ENCODE assay signal across 9 cellular contexts in genomic region chr6:163260111-163260895, GRCh38.
A peak's percentile ranks its signal among the peaks of the same experiment; 100 is the strongest.
DNase-seq lines count a peak whose midpoint lies in the region; ATAC-seq and TF ChIP-seq lines count a peak whose summit lies in the region.
"Had no signal": no experiment of that assay in that cellular context is flagged by ENCODE, and none has a peak within 500 bp of the region (broad histone marks: within the 10 kb centered on the region; RNA-seq: fewer than 3 reads in every experiment).

No MANE protein-coding gene starts in this region.

- H3K9ac ChIP-seq in neural cell (ENCODE audit: low read length) = peak overlapping the region; percentile 52

- H3K4me1 ChIP-seq in BE2C = no peaks in the 10 kb centered on the region; the same call in 1 of the 2 replicates

- H3K9me2 ChIP-seq in neural cell (ENCODE audit: insufficient read depth, low read length) = no peaks in the 10 kb centered on the region

- no peaks in the 10 kb centered on the region for H3F3A ChIP-seq in neural cell (ENCODE audit: insufficient read depth, low read length, poor library complexity, severe bottlenecking)

- H2AFZ ChIP-seq in neural cell (ENCODE audit: low read depth, low read length) = peak overlapping the region; percentile 46

- no peak for TF ChIP-seq EP300 in neural cell (conservative IDR thresholded peaks at IDR 0.05; ENCODE audit: poor library complexity, severe bottlenecking)

- TF ChIP-seq RAD21 in neural cell (conservative IDR thresholded peaks at IDR 0.05) = no peak

- no peaks in the 10 kb centered on the region for H4K20me1 ChIP-seq in neural cell (ENCODE audit: insufficient read depth)

- H3K4me3 ChIP-seq in BE2C (ENCODE audit: low read depth, low read length) = peak overlapping the region; percentile 26
- H3K4me3 ChIP-seq in fibroblast of pulmonary artery (replicated peaks; ENCODE audit: low read depth, low read length) = peak overlapping the region; percentile 8
- peak overlapping the region; percentile 57 for H3K4me3 ChIP-seq in neural cell (ENCODE audit: low read length)

- H3K27me3 ChIP-seq in BE2C (no peaks in the 10 kb centered on the region), neural cell (ENCODE audit: insufficient read depth, low read depth, low read length) (no peaks in the 10 kb centered on the region)

- no peak for ATAC-seq in HG02852 (IDR thresholded peaks at IDR 0.05; ENCODE audit: unreplicated experiment)

- H3K79me2 ChIP-seq in neural cell (replicated peaks; ENCODE audit: insufficient read depth, low read length) = no peaks in the 10 kb centered on the region

- H3K36me3 ChIP-seq in BE2C (no peaks in the 10 kb centered on the region), neural cell (ENCODE audit: insufficient read depth, low read length) (no peaks in the 10 kb centered on the region)

- peak overlapping the region; percentile 53 for H3K4me2 ChIP-seq in neural cell (ENCODE audit: low read length)

- TF ChIP-seq CTCF in BE2C (IDR thresholded peaks at IDR 0.05; ENCODE audit: low read depth, low read length) (no peak), fibroblast of pulmonary artery (IDR thresholded peaks at IDR 0.05; ENCODE audit: low read length, missing control alignments) (no peak), neural cell (IDR thresholded peaks at IDR 0.05; ENCODE audit: poor library complexity, severe bottlenecking) (no peak)

- H3K27ac ChIP-seq in neural cell (ENCODE audit: low read length) = peak overlapping the region; percentile 68

- DNase-seq in BE2C (peak; percentile 47), NCI-H2029 treated with DMSO at 0.1 percent for 48 hours (lab: John Stamatoyannopoulos, UW) (peak; percentile 22), fibroblast of pulmonary artery (ENCODE audit: low read depth) (peak; percentile 47), SHP77 treated with DMSO at 0.1 percent for 48 hours (lab: John Stamatoyannopoulos, UW) (no peak)
- no peak for DNase-seq in stimulated activated CD4-positive, alpha-beta T cell treated with anti-CD3 and anti-CD28 coated beads, Interleukin-4, amount 100 ng/mL, for 24 hours
- DNase-seq in activated CD4-positive, CD25-positive, alpha-beta regulatory T cell (lab: John Stamatoyannopoulos, UW) = no peak
- DNase-seq: T1000 had no signal

- no peaks in the 10 kb centered on the region for H3K9me3 ChIP-seq in BE2C
- no peaks in the 10 kb centered on the region for H3K9me3 ChIP-seq in neural cell (ENCODE audit: low read length)

TF ChIP-seq in neural cell, 6 proteins besides CTCF, POLR2A, EP300 and RAD21:
- no peak for TF ChIP-seq TAF1 (IDR thresholded peaks at IDR 0.05; ENCODE audit: low read depth)
- TF ChIP-seq, protein P1, sequence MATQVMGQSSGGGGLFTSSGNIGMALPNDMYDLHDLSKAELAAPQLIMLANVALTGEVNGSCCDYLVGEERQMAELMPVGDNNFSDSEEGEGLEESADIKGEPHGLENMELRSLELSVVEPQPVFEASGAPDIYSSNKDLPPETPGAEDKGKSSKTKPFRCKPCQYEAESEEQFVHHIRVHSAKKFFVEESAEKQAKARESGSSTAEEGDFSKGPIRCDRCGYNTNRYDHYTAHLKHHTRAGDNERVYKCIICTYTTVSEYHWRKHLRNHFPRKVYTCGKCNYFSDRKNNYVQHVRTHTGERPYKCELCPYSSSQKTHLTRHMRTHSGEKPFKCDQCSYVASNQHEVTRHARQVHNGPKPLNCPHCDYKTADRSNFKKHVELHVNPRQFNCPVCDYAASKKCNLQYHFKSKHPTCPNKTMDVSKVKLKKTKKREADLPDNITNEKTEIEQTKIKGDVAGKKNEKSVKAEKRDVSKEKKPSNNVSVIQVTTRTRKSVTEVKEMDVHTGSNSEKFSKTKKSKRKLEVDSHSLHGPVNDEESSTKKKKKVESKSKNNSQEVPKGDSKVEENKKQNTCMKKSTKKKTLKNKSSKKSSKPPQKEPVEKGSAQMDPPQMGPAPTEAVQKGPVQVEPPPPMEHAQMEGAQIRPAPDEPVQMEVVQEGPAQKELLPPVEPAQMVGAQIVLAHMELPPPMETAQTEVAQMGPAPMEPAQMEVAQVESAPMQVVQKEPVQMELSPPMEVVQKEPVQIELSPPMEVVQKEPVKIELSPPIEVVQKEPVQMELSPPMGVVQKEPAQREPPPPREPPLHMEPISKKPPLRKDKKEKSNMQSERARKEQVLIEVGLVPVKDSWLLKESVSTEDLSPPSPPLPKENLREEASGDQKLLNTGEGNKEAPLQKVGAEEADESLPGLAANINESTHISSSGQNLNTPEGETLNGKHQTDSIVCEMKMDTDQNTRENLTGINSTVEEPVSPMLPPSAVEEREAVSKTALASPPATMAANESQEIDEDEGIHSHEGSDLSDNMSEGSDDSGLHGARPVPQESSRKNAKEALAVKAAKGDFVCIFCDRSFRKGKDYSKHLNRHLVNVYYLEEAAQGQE (IDR thresholded peaks at IDR 0.05; ENCODE audit: borderline replicate concordance) = peak; percentile 87
- no peak for TF ChIP-seq EZH2 (IDR thresholded peaks at IDR 0.05; ENCODE audit: borderline replicate concordance, insufficient read depth, low read length, poor library complexity, severe bottlenecking)
- TF ChIP-seq SMC3 (conservative IDR thresholded peaks at IDR 0.05; ENCODE audit: poor library complexity) = no peak
- no peak for TF ChIP-seq MXI1 (conservative IDR thresholded peaks at IDR 0.05; ENCODE audit: poor library complexity, severe bottlenecking)
- no peak for TF ChIP-seq POLR2AphosphoS5 (IDR thresholded peaks at IDR 0.05)

Comparison
In these comparisons a context has a peak if more than half of its experiments do, and no peak if none do; other contexts are left out.
1. DNase-seq: peak in BE2C (single experiment), NCI-H2029 treated with DMSO at 0.1 percent for 48 hours (single experiment) and fibroblast of pulmonary artery (single experiment); none in SHP77 treated with DMSO at 0.1 percent for 48 hours (single experiment), stimulated activated CD4-positive, alpha-beta T cell treated with anti-CD3 and anti-CD28 coated beads, Interleukin-4, amount 100 ng/mL, for 24 hours (single experiment) and activated CD4-positive, CD25-positive, alpha-beta regulatory T cell (0 of 4).
2. Peak in every context shown above with its lines, with median percentiles within 50 percentile points of each other: H3K4me3 ChIP-seq.